In genomic region chr5:138402640-138403039, GRCh38 we compare ENCODE assay signal across 13 cellular contexts. TPM values are rescaled to one million over a fixed set of nuclear protein-coding genes. Genes with fewer than 3 reads are reported as not detected.
DNase-seq lines count a peak whose midpoint lies in the region; ATAC-seq and TF ChIP-seq lines count a peak whose summit lies in the region.
"Had no signal": no experiment of that assay in that cellular context is flagged by ENCODE, and none has a peak within 500 bp of the region (broad histone marks: within the 10 kb centered on the region; RNA-seq: fewer than 3 reads in every experiment).

No MANE protein-coding gene starts in this region.

- TF ChIP-seq CTCF in GM12865 (IDR thresholded peaks at IDR 0.05; ENCODE audit: insufficient read depth, low read depth, low read length, missing control alignments) (no peak), tibial artery (IDR thresholded peaks at IDR 0.05) (no peak)

- H3K4me1 ChIP-seq in SJSA1 (replicated peaks): peaks cover 39% of the 10 kb centered on the region
- peaks cover 3% of the 10 kb centered on the region for H3K4me1 ChIP-seq in HAP-1
- H3K4me1 ChIP-seq in tibial artery: no peaks in the 10 kb centered on the region

- H3K36me3 ChIP-seq in SJSA1 (peaks cover 72% of the 10 kb centered on the region), HAP-1 (replicated peaks) (peaks cover 42% of the 10 kb centered on the region), tibial artery (peaks cover 43 to 93% (median 67%) of the 10 kb centered on the region in 3 donors)

- H3K27me3 ChIP-seq in SJSA1 (replicated peaks): no peaks in the 10 kb centered on the region; the same call in 1 of the 2 replicates
- H3K27me3 ChIP-seq in HAP-1 (ENCODE audit: low read depth): no peaks in the 10 kb centered on the region
- no peaks in the 10 kb centered on the region for H3K27me3 ChIP-seq in tibial artery

- DNase-seq in GM12865 (ENCODE audit: low read depth) (peak; percentile 45), SJSA1 (ENCODE audit: low read depth in 1 of 2, low spot score in 2 of 2) (no peak), NCI-H446 treated with DMSO at 0.1 percent for 48 hours (lab: John Stamatoyannopoulos, UW) (no peak), NCI-H2081 treated with DMSO at 0.1 percent for 48 hours (lab: John Stamatoyannopoulos, UW) (no peak), HAP-1 (ENCODE audit: low spot score in 2 of 2) (no peak), tibial artery (no peak)
- DNase-seq: activated CD4-positive, CD25-positive, alpha-beta regulatory T cell; cortex of kidney; NCI-H1436 treated with DMSO at 0.1 percent for 48 hours; stimulated activated CD4-positive, alpha-beta T cell treated with anti-CD3 and anti-CD28 coated beads, Interleukin-4, amount 100 ng/mL, for 24 hours had no signal

- intact Hi-C loops in tibial artery (cut with DNase I; ENCODE audit: low total_unique reads): no loop called here

- in situ Hi-C loops in HAP-1 (cut with MboI; ENCODE audit: low sequenced_read_pairs): no loop called here

- H3K9me3 ChIP-seq in SJSA1 (replicated peaks) (no peaks in the 10 kb centered on the region), HAP-1 (no peaks in the 10 kb centered on the region; the same call in none of the 2 replicates), tibial artery (no peaks in the 10 kb centered on the region)

- H3K27ac ChIP-seq in SJSA1 (peak overlapping the region; percentile 7; the same call in 1 of the 2 replicates), tibial artery (no peak overlapping the region)
- H3K27ac ChIP-seq: SK-N-MC had no signal

- H3K4me3 ChIP-seq in GM12865 (ENCODE audit: low read depth, low read length) (no peak overlapping the region), SJSA1 (no peak overlapping the region), HAP-1 (no peak overlapping the region), tibial artery (no peak overlapping the region)
- H3K4me3 ChIP-seq: SK-N-MC had no signal

- ATAC-seq in GM19043 (IDR thresholded peaks at IDR 0.05; ENCODE audit: low read depth, unreplicated experiment) (peak; percentile 71), HG02798 (IDR thresholded peaks at IDR 0.05; ENCODE audit: poor library complexity, unreplicated experiment) (peak; percentile 72)

RNA-seq across cellular contexts. Expression of gene REEP2, which starts 36.2 kb away (rescaled TPM):
- total RNA-seq in SJSA1 (2014; rRNA removed; shearing (Covaris generic)): 0.21 TPM in 1 of 2 replicates, not detected in the other

RNA-seq across cellular contexts. Expression of gene KDM3B, which starts 50.2 kb away (rescaled TPM):
- 48.0 and 64.8 TPM in 2 replicates for total RNA-seq in SJSA1 (2014; rRNA removed; shearing (Covaris generic))
